Comparison of ENCODE assay signal across 19 cellular contexts in the genomic region with DNA sequence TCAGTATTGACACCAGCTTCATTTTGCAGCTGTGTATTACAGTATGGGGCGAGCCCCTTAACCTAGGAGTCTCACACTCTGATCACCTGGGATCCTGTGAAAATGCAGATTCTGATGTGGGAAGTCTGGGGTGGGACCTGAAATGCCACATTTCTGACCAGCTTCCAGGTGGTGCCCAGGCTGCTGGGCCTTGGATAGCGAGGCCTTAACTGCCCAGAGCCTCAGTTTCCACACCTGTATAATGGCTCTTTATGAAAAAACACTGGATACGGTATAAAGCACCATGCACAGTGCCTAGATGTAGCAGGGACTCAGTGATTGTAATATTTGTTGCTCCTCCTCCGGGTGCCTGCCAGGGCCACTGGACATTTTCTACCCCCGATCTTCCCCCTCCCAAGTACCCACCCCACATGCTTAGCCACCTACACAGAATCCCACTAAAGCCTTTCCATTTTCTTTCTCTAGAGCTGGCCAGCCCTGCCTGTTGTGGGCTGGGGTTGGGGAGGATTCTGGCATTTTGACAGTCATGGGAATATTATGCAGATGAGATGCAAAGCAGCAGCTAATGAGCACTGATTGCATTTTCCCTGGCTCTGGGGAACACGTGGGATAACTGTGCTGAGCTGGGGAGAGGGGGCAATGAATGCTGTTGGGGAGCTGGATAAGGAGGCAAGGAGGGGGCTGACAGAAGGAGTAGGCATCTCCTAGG. TPM values are rescaled to one million over a fixed set of nuclear protein-coding genes. Genes with fewer than 3 reads are reported as not detected.
DNase-seq lines count a peak whose midpoint lies in the region; ATAC-seq and TF ChIP-seq lines count a peak whose summit lies in the region.
"Had no signal": no experiment of that assay in that cellular context is flagged by ENCODE, and none has a peak within 500 bp of the region (broad histone marks: within the 10 kb centered on the region; RNA-seq: fewer than 3 reads in every experiment).

No MANE protein-coding gene starts in this region.

- H3K9me3 Mint-ChIP-seq in chondrocyte (ENCODE audit: low read depth) (no peaks in the 10 kb centered on the region), nephron (peaks cover 6% of the 10 kb centered on the region), WTC11 (peaks cover 14% of the 10 kb centered on the region; the same call in 1 of the 2 replicates)

- ATAC-seq in RWPE2 (ENCODE audit: low read depth) (no peak), upper lobe of right lung (no peak), WTC11 (no peak)

- peak; percentile 8 for DNase-seq in RWPE2 (ENCODE audit: low spot score)
- DNase-seq in chondrocyte (ENCODE audit: low spot score), result peak; percentile 1
- DNase-seq in upper lobe of right lung, result peak; percentile 33
- no peak for DNase-seq in WTC11 (ENCODE audit: low spot score)
- no peak for DNase-seq in ureter (ENCODE audit: low spot score)
- DNase-seq in iPS-NIHi7 (ENCODE audit: extremely low spot score), result no peak
- DNase-seq: AML-193, DMS79, HFFc6, KG1, NCI-H1417, NCI-H187, NCI-H2107, NCI-H510A, SHP77 treated with DMSO at 0.1 percent for 48 hours, SK-N-SH had no signal

- TF ChIP-seq CTCF in RWPE2 (IDR thresholded peaks at IDR 0.05; ENCODE audit: poor library complexity, severe bottlenecking), result no peak
- no peak for TF ChIP-seq CTCF in chondrocyte (IDR thresholded peaks at IDR 0.05)
- TF ChIP-seq CTCF in nephron (IDR thresholded peaks at IDR 0.05; ENCODE audit: unreplicated experiment in 3 of 3), result no peak
- no peak for TF ChIP-seq CTCF in upper lobe of right lung (IDR thresholded peaks at IDR 0.05)
- TF ChIP-seq CTCF in WTC11 (IDR thresholded peaks at IDR 0.05), result no peak

- H3K4me3 Mint-ChIP-seq in chondrocyte (ENCODE audit: unreplicated experiment) (no peak overlapping the region), nephron (peak overlapping the region in 1 of 3 experiments; percentile 48), WTC11 (no peak overlapping the region)
- H3K4me3 Mint-ChIP-seq: CD14-positive monocyte, HFFc6 had no signal

- H3K9me3 ChIP-seq in RWPE2 (ENCODE audit: severe bottlenecking) (no peaks in the 10 kb centered on the region), upper lobe of right lung (no peaks in the 10 kb centered on the region)
- H3K9me3 ChIP-seq: SK-N-SH had no signal

- H3K27ac ChIP-seq in RWPE2 (ENCODE audit: poor library complexity, severe bottlenecking), result no peak overlapping the region
- H3K27ac ChIP-seq in upper lobe of right lung, result no peak overlapping the region

- H3K27me3 Mint-ChIP-seq in chondrocyte (ENCODE audit: low read depth) (peaks cover 5% of the 10 kb centered on the region), nephron (ENCODE audit: low read depth) (peaks cover 4% of the 10 kb centered on the region), WTC11 (ENCODE audit: low read depth) (peaks cover 3% of the 10 kb centered on the region)

- H3K36me3 Mint-ChIP-seq in chondrocyte (ENCODE audit: low read depth), result peaks cover 2% of the 10 kb centered on the region
- H3K36me3 Mint-ChIP-seq in nephron (ENCODE audit: low read depth), result no peaks in the 10 kb centered on the region
- no peaks in the 10 kb centered on the region for H3K36me3 Mint-ChIP-seq in WTC11
- H3K36me3 Mint-ChIP-seq: CD14-positive monocyte had no signal

- CTCF ChIA-PET in WTC11 (lab: Charles Lee), result interaction anchor here (0.9 kb wide), 1 partner anchor 98 kb away, joined by 3 read pairs; no protein-coding TSS in a partner anchor

- H3K4me1 ChIP-seq in RWPE2 (ENCODE audit: insufficient read depth, poor library complexity, severe bottlenecking) (no peaks in the 10 kb centered on the region), upper lobe of right lung (no peaks in the 10 kb centered on the region)

- peaks cover 5% of the 10 kb centered on the region for H3K27me3 ChIP-seq in RWPE2 (ENCODE audit: insufficient read depth, poor library complexity, severe bottlenecking)
- peaks cover 22% of the 10 kb centered on the region for H3K27me3 ChIP-seq in upper lobe of right lung

- peaks cover 6% of the 10 kb centered on the region for H3K4me1 Mint-ChIP-seq in chondrocyte (ENCODE audit: low read depth)
- H3K4me1 Mint-ChIP-seq in nephron, result peaks cover 42% of the 10 kb centered on the region
- H3K4me1 Mint-ChIP-seq in WTC11, result peaks cover 35% of the 10 kb centered on the region
- H3K4me1 Mint-ChIP-seq: CD14-positive monocyte had no signal

- intact Hi-C loops in upper lobe of right lung (cut with DNase I), result no loop called here

- H3K36me3 ChIP-seq in RWPE2 (ENCODE audit: low read depth), result no peaks in the 10 kb centered on the region
- H3K36me3 ChIP-seq in upper lobe of right lung, result no peaks in the 10 kb centered on the region

- H3K4me3 ChIP-seq in RWPE2 (ENCODE audit: severe bottlenecking) (no peak overlapping the region), upper lobe of right lung (no peak overlapping the region)

- H3K27ac Mint-ChIP-seq in chondrocyte (ENCODE audit: unreplicated experiment), result no peak overlapping the region
- H3K27ac Mint-ChIP-seq in nephron, result peak overlapping the region in 2 of 3 experiments; percentile 12 to 22
- H3K27ac Mint-ChIP-seq in WTC11, result no peak overlapping the region
- H3K27ac Mint-ChIP-seq: CD14-positive monocyte, HFFc6 had no signal

- POLR2A ChIA-PET in WTC11 (lab: Charles Lee), result no interaction called here

TF ChIP-seq in WTC11, 78 proteins besides CTCF, POLR2A, EP300 and RAD21 (continues in another document):
- TF ChIP-seq RORB (CRISPR knock-in tag; IDR thresholded peaks at IDR 0.05) (no peak), OVOL2 (CRISPR knock-in tag; IDR thresholded peaks at IDR 0.05; ENCODE audit: borderline replicate concordance) (no peak), NFE2L1 (CRISPR knock-in tag; IDR thresholded peaks at IDR 0.05) (no peak), CREB1 (CRISPR knock-in tag; IDR thresholded peaks at IDR 0.05) (no peak), ZNF121 (CRISPR knock-in tag; IDR thresholded peaks at IDR 0.05) (no peak), E2F4 (CRISPR knock-in tag; IDR thresholded peaks at IDR 0.05; ENCODE audit: borderline replicate concordance, low read depth) (no peak), IRF2 (CRISPR knock-in tag; IDR thresholded peaks at IDR 0.05; ENCODE audit: borderline replicate concordance, low read depth) (no peak), STAT6 (CRISPR knock-in tag; conservative IDR thresholded peaks at IDR 0.05; ENCODE audit: low read depth) (no peak), NR3C1 (CRISPR knock-in tag; conservative IDR thresholded peaks at IDR 0.05; ENCODE audit: low read depth) (no peak), ZNF138 (CRISPR knock-in tag; conservative IDR thresholded peaks at IDR 0.05) (no peak), CBFB (CRISPR knock-in tag; IDR thresholded peaks at IDR 0.05; ENCODE audit: low read depth) (no peak), TEAD4 (CRISPR knock-in tag; IDR thresholded peaks at IDR 0.05) (no peak)
- TF ChIP-seq, protein P1, sequence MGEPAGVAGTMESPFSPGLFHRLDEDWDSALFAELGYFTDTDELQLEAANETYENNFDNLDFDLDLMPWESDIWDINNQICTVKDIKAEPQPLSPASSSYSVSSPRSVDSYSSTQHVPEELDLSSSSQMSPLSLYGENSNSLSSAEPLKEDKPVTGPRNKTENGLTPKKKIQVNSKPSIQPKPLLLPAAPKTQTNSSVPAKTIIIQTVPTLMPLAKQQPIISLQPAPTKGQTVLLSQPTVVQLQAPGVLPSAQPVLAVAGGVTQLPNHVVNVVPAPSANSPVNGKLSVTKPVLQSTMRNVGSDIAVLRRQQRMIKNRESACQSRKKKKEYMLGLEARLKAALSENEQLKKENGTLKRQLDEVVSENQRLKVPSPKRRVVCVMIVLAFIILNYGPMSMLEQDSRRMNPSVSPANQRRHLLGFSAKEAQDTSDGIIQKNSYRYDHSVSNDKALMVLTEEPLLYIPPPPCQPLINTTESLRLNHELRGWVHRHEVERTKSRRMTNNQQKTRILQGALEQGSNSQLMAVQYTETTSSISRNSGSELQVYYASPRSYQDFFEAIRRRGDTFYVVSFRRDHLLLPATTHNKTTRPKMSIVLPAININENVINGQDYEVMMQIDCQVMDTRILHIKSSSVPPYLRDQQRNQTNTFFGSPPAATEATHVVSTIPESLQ (CRISPR knock-in tag; IDR thresholded peaks at IDR 0.05), result no peak

RNA-seq across cellular contexts. Expression of gene SPDEF, which starts 44.8 kb away (rescaled TPM):
- total RNA-seq in chondrocyte, result 0.10 TPM in 1 of 3 replicates, not detected in the others
- 1.3 TPM for total RNA-seq in upper lobe of right lung
- total RNA-seq in WTC11 (2021), result 0.44 to 0.72 TPM (median 0.50 TPM) in 3 replicates
- total RNA-seq in ureter, result 3.5 TPM
- total RNA-seq: HFFc6 had no signal

RNA-seq across cellular contexts. Expression of gene PACSIN1, which starts 45.5 kb away (rescaled TPM):
- total RNA-seq in chondrocyte, result 0.15 to 0.21 TPM in 2 of 3 replicates, not detected in the other
- total RNA-seq in upper lobe of right lung, result not detected
- total RNA-seq in WTC11 (2021), result 10.6 to 12.6 TPM (median 10.7 TPM) in 3 replicates
- total RNA-seq in ureter, result 1.9 TPM
- total RNA-seq: HFFc6, RPMI7951 had no signal

Comparison
In these comparisons a context has a peak if more than half of its experiments do, and no peak if none do; other contexts are left out.
1. DNase-seq: peak in RWPE2 (single experiment), chondrocyte (single experiment) and upper lobe of right lung (single experiment); none in WTC11 (single experiment), ureter (single experiment) and iPS-NIHi7 (single experiment).
2. H3K27ac Mint-ChIP-seq: peak in nephron (2 of 3); none in chondrocyte (single experiment) and WTC11 (single experiment).